ENCODE assay signal across 1 cellular context in the genomic region with DNA sequence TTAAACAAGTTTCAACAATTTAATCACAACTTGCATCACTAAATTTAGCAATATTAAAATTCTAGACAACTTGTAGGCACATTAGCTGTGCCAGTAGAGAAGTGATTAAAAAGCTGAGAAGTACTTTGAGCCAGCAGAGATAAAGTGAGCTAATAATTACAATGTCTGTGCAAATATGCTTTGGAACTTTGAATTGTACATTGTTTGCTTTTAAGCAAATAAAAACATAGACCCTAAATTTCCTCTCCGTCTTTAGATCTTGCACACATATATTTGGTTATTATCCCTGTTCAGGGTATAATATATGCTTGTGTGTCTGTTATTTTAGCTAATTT.
TF ChIP-seq lines count a peak whose summit lies in the region.

No MANE protein-coding gene starts in this region.

TF ChIP-seq in HepG2, 621 proteins besides CTCF, POLR2A, EP300 and RAD21 (continued from another document and continues in another):
- no peak for TF ChIP-seq ZMYM4 (CRISPR knock-in tag; IDR thresholded peaks at IDR 0.05)
- TF ChIP-seq ZNF747 (CRISPR knock-in tag; IDR thresholded peaks at IDR 0.05; ENCODE audit: borderline replicate concordance): no peak
- TF ChIP-seq ZKSCAN8 (CRISPR knock-in tag; IDR thresholded peaks at IDR 0.05; ENCODE audit: borderline replicate concordance): peak; percentile 53; the same call in 1 of the 2 replicates
- TF ChIP-seq ZBTB34 (CRISPR knock-in tag; IDR thresholded peaks at IDR 0.05): no peak
- TF ChIP-seq ZBTB3 (CRISPR knock-in tag; IDR thresholded peaks at IDR 0.05; ENCODE audit: borderline replicate concordance, low read depth): no peak
- TF ChIP-seq MTF2 (CRISPR knock-in tag; IDR thresholded peaks at IDR 0.05; ENCODE audit: borderline replicate concordance): no peak
- TF ChIP-seq HNF4G (IDR thresholded peaks at IDR 0.05; ENCODE audit: borderline replicate concordance, low read depth, low read length): peak; percentile 59
- no peak for TF ChIP-seq HNF4G (CRISPR knock-in tag; IDR thresholded peaks at IDR 0.05; ENCODE audit: borderline replicate concordance, low read depth)
- no peak for TF ChIP-seq PREB (CRISPR knock-in tag; IDR thresholded peaks at IDR 0.05)
- no peak for TF ChIP-seq ZNF710 (CRISPR knock-in tag; IDR thresholded peaks at IDR 0.05; ENCODE audit: borderline replicate concordance)
- TF ChIP-seq ZNF263 (CRISPR knock-in tag; IDR thresholded peaks at IDR 0.05): no peak
- no peak for TF ChIP-seq ATAD3A (CRISPR knock-in tag; IDR thresholded peaks at IDR 0.05)
- 0 out of 4 replicates have a peak, but pooled peaks of 1 of the 2 experiments have one; percentile 0 for TF ChIP-seq MAFK (conservative IDR thresholded peaks at IDR 0.05 in 1 of 2, IDR thresholded peaks at IDR 0.05 in 1 of 2; ENCODE audit: low read length in 2 of 2)
- no peak for TF ChIP-seq NR1H2 (CRISPR knock-in tag; IDR thresholded peaks at IDR 0.05; ENCODE audit: borderline replicate concordance, low read depth)
- TF ChIP-seq, protein P1, sequence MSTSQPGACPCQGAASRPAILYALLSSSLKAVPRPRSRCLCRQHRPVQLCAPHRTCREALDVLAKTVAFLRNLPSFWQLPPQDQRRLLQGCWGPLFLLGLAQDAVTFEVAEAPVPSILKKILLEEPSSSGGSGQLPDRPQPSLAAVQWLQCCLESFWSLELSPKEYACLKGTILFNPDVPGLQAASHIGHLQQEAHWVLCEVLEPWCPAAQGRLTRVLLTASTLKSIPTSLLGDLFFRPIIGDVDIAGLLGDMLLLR (CRISPR knock-in tag; IDR thresholded peaks at IDR 0.05): no peak
- no peak for TF ChIP-seq MAFF (IDR thresholded peaks at IDR 0.05; ENCODE audit: low read depth, low read length)
- TF ChIP-seq SETDB1 (CRISPR knock-in tag; IDR thresholded peaks at IDR 0.05; ENCODE audit: borderline replicate concordance): no peak
- TF ChIP-seq NFE2L2 (IDR thresholded peaks at IDR 0.05; ENCODE audit: low read length): no peak
- TF ChIP-seq, protein P2, sequence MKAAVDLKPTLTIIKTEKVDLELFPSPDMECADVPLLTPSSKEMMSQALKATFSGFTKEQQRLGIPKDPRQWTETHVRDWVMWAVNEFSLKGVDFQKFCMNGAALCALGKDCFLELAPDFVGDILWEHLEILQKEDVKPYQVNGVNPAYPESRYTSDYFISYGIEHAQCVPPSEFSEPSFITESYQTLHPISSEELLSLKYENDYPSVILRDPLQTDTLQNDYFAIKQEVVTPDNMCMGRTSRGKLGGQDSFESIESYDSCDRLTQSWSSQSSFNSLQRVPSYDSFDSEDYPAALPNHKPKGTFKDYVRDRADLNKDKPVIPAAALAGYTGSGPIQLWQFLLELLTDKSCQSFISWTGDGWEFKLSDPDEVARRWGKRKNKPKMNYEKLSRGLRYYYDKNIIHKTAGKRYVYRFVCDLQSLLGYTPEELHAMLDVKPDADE (CRISPR knock-in tag; IDR thresholded peaks at IDR 0.05): no peak
- TF ChIP-seq, protein P3, sequence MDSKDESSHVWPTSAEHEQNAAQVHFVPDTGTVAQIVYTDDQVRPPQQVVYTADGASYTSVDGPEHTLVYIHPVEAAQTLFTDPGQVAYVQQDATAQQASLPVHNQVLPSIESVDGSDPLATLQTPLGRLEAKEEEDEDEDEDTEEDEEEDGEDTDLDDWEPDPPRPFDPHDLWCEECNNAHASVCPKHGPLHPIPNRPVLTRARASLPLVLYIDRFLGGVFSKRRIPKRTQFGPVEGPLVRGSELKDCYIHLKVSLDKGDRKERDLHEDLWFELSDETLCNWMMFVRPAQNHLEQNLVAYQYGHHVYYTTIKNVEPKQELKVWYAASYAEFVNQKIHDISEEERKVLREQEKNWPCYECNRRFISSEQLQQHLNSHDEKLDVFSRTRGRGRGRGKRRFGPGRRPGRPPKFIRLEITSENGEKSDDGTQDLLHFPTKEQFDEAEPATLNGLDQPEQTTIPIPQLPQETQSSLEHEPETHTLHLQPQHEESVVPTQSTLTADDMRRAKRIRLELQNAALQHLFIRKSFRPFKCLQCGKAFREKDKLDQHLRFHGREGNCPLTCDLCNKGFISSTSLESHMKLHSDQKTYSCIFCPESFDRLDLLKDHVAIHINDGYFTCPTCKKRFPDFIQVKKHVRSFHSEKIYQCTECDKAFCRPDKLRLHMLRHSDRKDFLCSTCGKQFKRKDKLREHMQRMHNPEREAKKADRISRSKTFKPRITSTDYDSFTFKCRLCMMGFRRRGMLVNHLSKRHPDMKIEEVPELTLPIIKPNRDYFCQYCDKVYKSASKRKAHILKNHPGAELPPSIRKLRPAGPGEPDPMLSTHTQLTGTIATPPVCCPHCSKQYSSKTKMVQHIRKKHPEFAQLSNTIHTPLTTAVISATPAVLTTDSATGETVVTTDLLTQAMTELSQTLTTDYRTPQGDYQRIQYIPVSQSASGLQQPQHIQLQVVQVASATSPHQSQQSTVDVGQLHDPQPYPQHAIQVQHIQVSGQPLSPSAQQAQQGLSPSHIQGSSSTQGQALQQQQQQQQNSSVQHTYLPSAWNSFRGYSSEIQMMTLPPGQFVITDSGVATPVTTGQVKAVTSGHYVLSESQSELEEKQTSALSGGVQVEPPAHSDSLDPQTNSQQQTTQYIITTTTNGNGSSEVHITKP (CRISPR knock-in tag; IDR thresholded peaks at IDR 0.05; ENCODE audit: low read depth): no peak
- no peak for TF ChIP-seq DRAP1 (CRISPR knock-in tag; IDR thresholded peaks at IDR 0.05)
- no peak for TF ChIP-seq ZFP62 (CRISPR knock-in tag; IDR thresholded peaks at IDR 0.05)
- TF ChIP-seq ZNF672 (CRISPR knock-in tag; IDR thresholded peaks at IDR 0.05): no peak
- TF ChIP-seq HES4 (CRISPR knock-in tag; IDR thresholded peaks at IDR 0.05; ENCODE audit: borderline replicate concordance): no peak
- no peak for TF ChIP-seq SALL2 (CRISPR knock-in tag; IDR thresholded peaks at IDR 0.05)
- no peak for TF ChIP-seq NFYB (CRISPR knock-in tag; IDR thresholded peaks at IDR 0.05)
- 0 out of 2 replicates have a peak, but pooled peaks have one; percentile 24 for TF ChIP-seq HMG20B (CRISPR knock-in tag; conservative IDR thresholded peaks at IDR 0.05)
- TF ChIP-seq ZNF362 (CRISPR knock-in tag; IDR thresholded peaks at IDR 0.05; ENCODE audit: borderline replicate concordance): no peak
- no peak for TF ChIP-seq ATF7-NPFF (CRISPR knock-in tag; IDR thresholded peaks at IDR 0.05; ENCODE audit: low read depth)
- no peak for TF ChIP-seq ERF (CRISPR knock-in tag; IDR thresholded peaks at IDR 0.05)
- TF ChIP-seq, protein P4, sequence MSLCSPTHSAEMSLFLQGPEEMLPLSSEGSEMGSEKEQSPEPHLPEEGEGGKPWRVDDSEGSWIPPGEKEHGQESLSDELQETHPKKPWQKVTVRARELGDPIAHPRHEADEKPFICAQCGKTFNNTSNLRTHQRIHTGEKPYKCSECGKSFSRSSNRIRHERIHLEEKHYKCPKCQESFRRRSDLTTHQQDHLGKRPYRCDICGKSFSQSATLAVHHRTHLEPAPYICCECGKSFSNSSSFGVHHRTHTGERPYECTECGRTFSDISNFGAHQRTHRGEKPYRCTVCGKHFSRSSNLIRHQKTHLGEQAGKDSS (CRISPR knock-in tag; IDR thresholded peaks at IDR 0.05; ENCODE audit: borderline replicate concordance, low read depth): no peak
- TF ChIP-seq ZNF704 (CRISPR knock-in tag; IDR thresholded peaks at IDR 0.05; ENCODE audit: borderline replicate concordance): no peak
- TF ChIP-seq YEATS4 (CRISPR knock-in tag; IDR thresholded peaks at IDR 0.05; ENCODE audit: borderline replicate concordance): no peak
- TF ChIP-seq, protein P5, sequence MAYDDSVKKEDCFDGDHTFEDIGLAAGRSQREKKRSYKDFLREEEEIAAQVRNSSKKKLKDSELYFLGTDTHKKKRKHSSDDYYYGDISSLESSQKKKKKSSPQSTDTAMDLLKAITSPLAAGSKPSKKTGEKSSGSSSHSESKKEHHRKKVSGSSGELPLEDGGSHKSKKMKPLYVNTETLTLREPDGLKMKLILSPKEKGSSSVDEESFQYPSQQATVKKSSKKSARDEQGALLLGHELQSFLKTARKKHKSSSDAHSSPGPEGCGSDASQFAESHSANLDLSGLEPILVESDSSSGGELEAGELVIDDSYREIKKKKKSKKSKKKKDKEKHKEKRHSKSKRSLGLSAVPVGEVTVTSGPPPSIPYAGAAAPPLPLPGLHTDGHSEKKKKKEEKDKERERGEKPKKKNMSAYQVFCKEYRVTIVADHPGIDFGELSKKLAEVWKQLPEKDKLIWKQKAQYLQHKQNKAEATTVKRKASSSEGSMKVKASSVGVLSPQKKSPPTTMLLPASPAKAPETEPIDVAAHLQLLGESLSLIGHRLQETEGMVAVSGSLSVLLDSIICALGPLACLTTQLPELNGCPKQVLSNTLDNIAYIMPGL (CRISPR knock-in tag; IDR thresholded peaks at IDR 0.05; ENCODE audit: borderline replicate concordance in 1 of 2, low read depth in 1 of 2): no peak
- TF ChIP-seq ZNF546 (CRISPR knock-in tag; conservative IDR thresholded peaks at IDR 0.05): no peak
- TF ChIP-seq ATM (IDR thresholded peaks at IDR 0.05; ENCODE audit: borderline replicate concordance): no peak
- no peak for TF ChIP-seq YEATS2 (CRISPR knock-in tag; IDR thresholded peaks at IDR 0.05; ENCODE audit: borderline replicate concordance)
- no peak for TF ChIP-seq NR2F1 (CRISPR knock-in tag; IDR thresholded peaks at IDR 0.05)
- no peak for TF ChIP-seq RFX1 (IDR thresholded peaks at IDR 0.05)
- no peak for TF ChIP-seq ZNF772 (CRISPR knock-in tag; IDR thresholded peaks at IDR 0.05)
- no peak for TF ChIP-seq ZNF597 (CRISPR knock-in tag; IDR thresholded peaks at IDR 0.05)
- TF ChIP-seq, protein P6, sequence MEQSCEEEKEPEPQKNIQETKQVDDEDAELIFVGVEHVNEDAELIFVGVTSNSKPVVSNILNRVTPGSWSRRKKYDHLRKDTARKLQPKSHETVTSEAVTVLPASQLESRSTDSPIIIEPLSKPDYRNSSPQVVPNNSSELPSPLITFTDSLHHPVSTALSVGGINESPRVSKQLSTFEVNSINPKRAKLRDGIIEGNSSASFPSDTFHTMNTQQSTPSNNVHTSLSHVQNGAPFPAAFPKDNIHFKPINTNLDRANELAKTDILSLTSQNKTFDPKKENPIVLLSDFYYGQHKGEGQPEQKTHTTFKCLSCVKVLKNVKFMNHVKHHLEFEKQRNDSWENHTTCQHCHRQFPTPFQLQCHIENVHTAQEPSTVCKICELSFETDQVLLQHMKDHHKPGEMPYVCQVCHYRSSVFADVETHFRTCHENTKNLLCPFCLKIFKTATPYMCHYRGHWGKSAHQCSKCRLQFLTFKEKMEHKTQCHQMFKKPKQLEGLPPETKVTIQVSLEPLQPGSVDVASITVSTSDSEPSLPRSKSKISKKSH (CRISPR knock-in tag; IDR thresholded peaks at IDR 0.05; ENCODE audit: borderline replicate concordance): no peak
- no peak for TF ChIP-seq NFIB (CRISPR knock-in tag; IDR thresholded peaks at IDR 0.05; ENCODE audit: borderline replicate concordance)
